ENCODE assay signal across 8 cellular contexts in the genomic region with DNA sequence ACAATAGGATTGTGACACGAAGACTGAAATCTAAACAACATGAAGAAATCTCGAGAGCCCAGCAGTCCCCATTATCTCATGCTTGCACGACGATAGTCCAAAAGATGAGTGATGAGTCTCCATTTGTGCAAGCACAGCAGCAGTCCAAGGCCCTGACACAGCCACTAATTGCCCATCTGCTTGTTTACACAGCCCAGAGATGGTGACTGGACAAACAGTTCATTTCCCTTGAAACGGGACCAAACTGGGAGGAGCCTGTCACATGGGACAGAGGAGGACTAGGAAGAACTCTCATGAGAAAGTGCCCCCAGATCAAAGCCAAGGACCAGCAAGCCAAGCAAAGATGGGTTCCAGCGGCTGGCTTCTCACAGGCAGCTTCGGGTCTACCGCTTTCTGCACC.
DNase-seq lines count a peak whose midpoint lies in the region; ATAC-seq and TF ChIP-seq lines count a peak whose summit lies in the region.
"Had no signal": no experiment of that assay in that cellular context is flagged by ENCODE, and none has a peak within 500 bp of the region (broad histone marks: within the 10 kb centered on the region; RNA-seq: fewer than 3 reads in every experiment).

No MANE protein-coding gene starts in this region.

- no peaks in the 10 kb centered on the region for H3K36me3 ChIP-seq in SJSA1

- H3K9me3 Mint-ChIP-seq in HFFc6 = no peaks in the 10 kb centered on the region

- DNase-seq in HFFc6 (peak; percentile 94), SJSA1 (ENCODE audit: low read depth in 1 of 2, low spot score in 2 of 2) (peak; percentile 79 to 91), head of caudate nucleus (peak; percentile 38 to 93 (median 78)), substantia nigra (lab: John Stamatoyannopoulos, UW) (peak in 45 of 49 donors; percentile 4 to 72 (median 30)), left cardiac atrium (no peak), AML-193 (lab: John Stamatoyannopoulos, UW) (no peak)
- no peak for DNase-seq in activated CD8-positive, alpha-beta memory T cell treated with anti-CD3 and anti-CD28 coated beads, Interleukin-2, amount 50 U/mL, for 48 hours
- DNase-seq: activated CD4-positive, alpha-beta T cell treated with anti-CD3 and anti-CD28 coated beads for 1 hour had no signal

- no peak for TF ChIP-seq CTCF in HFFc6 (IDR thresholded peaks at IDR 0.05)

- H3K36me3 Mint-ChIP-seq in HFFc6 (ENCODE audit: low read depth) = peaks cover 40% of the 10 kb centered on the region

- no peak for ATAC-seq in left cardiac atrium

- H3K4me3 Mint-ChIP-seq in HFFc6 = peak overlapping the region; percentile 36

- H3K27me3 ChIP-seq in SJSA1 (replicated peaks) = no peaks in the 10 kb centered on the region

- H3K9me3 ChIP-seq in SJSA1 (replicated peaks) = no peaks in the 10 kb centered on the region

- H3K27me3 Mint-ChIP-seq in HFFc6 (ENCODE audit: insufficient read depth) = peaks cover 1% of the 10 kb centered on the region

- peaks cover 86% of the 10 kb centered on the region for H3K4me1 Mint-ChIP-seq in HFFc6 (ENCODE audit: low read depth)

- H3K27ac ChIP-seq in SJSA1 (peak overlapping the region; percentile 37), substantia nigra (ENCODE audit: low read depth, low read length, poor library complexity, severe bottlenecking) (peak overlapping the region; percentile 84)

- no peak overlapping the region for H3K4me3 ChIP-seq in SJSA1

- intact Hi-C loops in head of caudate nucleus (cut with DNase I) = loop anchor here (2.0 to 5.0 kb wide), 2 partner anchors 122 to 177 kb away; no protein-coding TSS in a partner anchor
- intact Hi-C loops in left cardiac atrium (cut with DNase I) = no loop called here

- H3K27ac Mint-ChIP-seq in HFFc6 = peak overlapping the region; percentile 95

- H3K4me1 ChIP-seq in SJSA1 (replicated peaks) = peaks cover 49% of the 10 kb centered on the region

Comparison
In these comparisons a context has a peak if more than half of its experiments do, and no peak if none do; other contexts are left out.
1. DNase-seq: peak in HFFc6 (single experiment), SJSA1 (2 of 2), head of caudate nucleus (42 of 42) and substantia nigra (45 of 49); none in left cardiac atrium (single experiment), AML-193 (0 of 2) and activated CD8-positive, alpha-beta memory T cell treated with anti-CD3 and anti-CD28 coated beads, Interleukin-2, amount 50 U/mL, for 48 hours (single experiment).